Comparison of ENCODE assay signal across 1 cellular context in genomic region chr19:1041835-1042685, GRCh38.
A peak's percentile ranks its signal among the peaks of the same experiment; 100 is the strongest.
TF ChIP-seq lines count a peak whose summit lies in the region.

No MANE protein-coding gene starts in this region.

TF ChIP-seq in Ishikawa, 13 proteins besides CTCF, POLR2A, EP300 and RAD21:
- no peak for TF ChIP-seq EGR1 (IDR thresholded peaks at IDR 0.05)
- peak; percentile 73 for TF ChIP-seq CREB1 (IDR thresholded peaks at IDR 0.05; ENCODE audit: low read depth)
- TF ChIP-seq, protein P1, sequence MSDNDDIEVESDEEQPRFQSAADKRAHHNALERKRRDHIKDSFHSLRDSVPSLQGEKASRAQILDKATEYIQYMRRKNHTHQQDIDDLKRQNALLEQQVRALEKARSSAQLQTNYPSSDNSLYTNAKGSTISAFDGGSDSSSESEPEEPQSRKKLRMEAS (IDR thresholded peaks at IDR 0.05): peak; percentile 27; the same call in 1 of the 2 replicates
- no peak for TF ChIP-seq TEAD4 (IDR thresholded peaks at IDR 0.05)
- no peak for TF ChIP-seq REST (IDR thresholded peaks at IDR 0.05; ENCODE audit: low read depth)
- TF ChIP-seq FOXM1 (IDR thresholded peaks at IDR 0.05; ENCODE audit: borderline replicate concordance, low read depth): no peak
- no peak for TF ChIP-seq ZBTB7A (IDR thresholded peaks at IDR 0.05; ENCODE audit: low read depth)
